In the genomic region with DNA sequence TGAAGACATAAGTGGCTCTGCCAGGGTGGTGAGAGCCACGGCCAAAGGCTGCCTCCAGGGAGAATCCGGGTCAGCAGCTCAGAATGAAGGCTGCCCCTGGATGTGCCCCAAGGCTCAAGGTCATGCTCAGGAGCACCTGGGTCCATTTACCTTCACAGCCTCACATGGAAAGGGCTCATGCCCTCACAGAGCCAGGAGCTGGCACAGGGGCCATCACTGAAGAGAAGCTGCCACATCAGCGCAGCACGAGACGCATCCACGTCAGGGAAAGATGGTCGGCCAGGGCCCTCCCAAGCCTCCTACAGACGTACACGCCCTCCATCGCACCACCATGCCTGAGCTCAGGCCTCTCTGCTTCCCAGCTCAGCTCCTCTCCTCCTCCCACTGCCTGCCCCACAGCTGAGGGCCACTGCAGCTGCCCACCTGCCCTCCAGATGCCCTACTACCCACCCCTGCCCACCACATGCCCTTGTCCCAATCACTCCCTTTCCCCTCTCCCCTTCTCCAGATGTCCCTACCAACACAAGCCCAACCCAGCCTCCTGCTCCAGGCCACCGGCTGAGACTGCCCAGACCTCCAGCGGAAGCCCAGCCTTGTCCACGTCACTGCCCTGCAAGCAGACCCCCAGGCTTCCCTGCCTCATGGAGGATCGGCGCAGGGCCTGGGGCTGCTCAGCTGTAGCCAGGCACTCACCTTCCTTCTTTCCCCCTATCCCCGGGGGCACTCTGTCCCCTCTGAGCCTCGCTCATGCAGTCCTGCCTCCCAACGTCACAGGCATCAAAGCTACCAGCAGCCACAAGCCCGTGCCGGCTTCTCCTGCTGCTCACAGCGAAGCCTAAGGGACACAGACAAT, we compare ENCODE assay signal across 21 cellular contexts.
"Had no signal": no experiment of that assay in that cellular context is flagged by ENCODE, and none has a peak within 500 bp of the region (broad histone marks: within the 10 kb centered on the region; RNA-seq: fewer than 3 reads in every experiment).

No MANE protein-coding gene starts in this region.

- H3K9me3 Mint-ChIP-seq: nephron progenitor cell had no signal

- H3K4me2 ChIP-seq: hepatocyte had no signal

- H3K27ac ChIP-seq: colonic mucosa, hepatocyte, left ventricle myocardium inferior, neutrophil, ovary, suprapubic skin, tibial artery had no signal

- H3K27me3 ChIP-seq: colonic mucosa, hepatocyte, ovary had no signal

- H3K27ac Mint-ChIP-seq: naive B cell, nephron progenitor cell, progenitor cell of endocrine pancreas had no signal

- ATAC-seq: left cardiac atrium; right cardiac atrium; stimulated activated naive CD8-positive, alpha-beta T cell treated with anti-CD3 and anti-CD28 coated beads, Interleukin-15, Interleukin-2, amounts not matched to agents 100 U/mL and 50 U/mL, for 24 hours had no signal

- H2AFZ ChIP-seq: hepatocyte had no signal

- H3K9me3 ChIP-seq: colonic mucosa, left ventricle myocardium inferior, neutrophil, ovary, suprapubic skin, tibial artery had no signal

- DNase-seq: colonic mucosa; effector CD4-positive, alpha-beta T cell; foreskin melanocyte; head of caudate nucleus; kidney; left cardiac atrium; left ventricle myocardium inferior; mesendoderm; naive B cell; nephron progenitor cell; ovary; right cardiac atrium; small intestine; stimulated activated CD4-positive, alpha-beta T cell treated with anti-CD3 and anti-CD28 coated beads, Interleukin-2, amount 100 ng/mL, for 48 hours; stimulated activated naive CD8-positive, alpha-beta T cell treated with anti-CD3 and anti-CD28 coated beads, Interleukin-15, Interleukin-2, amounts not matched to agents 100 U/mL and 50 U/mL, for 24 hours; tibial artery had no signal

- H3K36me3 ChIP-seq: colonic mucosa, left ventricle myocardium inferior, neutrophil, ovary, suprapubic skin had no signal

- H3K4me3 ChIP-seq: colonic mucosa, hepatocyte, left ventricle myocardium inferior, lung, ovary, suprapubic skin, tibial artery had no signal

- H3K4me1 Mint-ChIP-seq: naive B cell had no signal

- H3K36me3 Mint-ChIP-seq: naive B cell had no signal

- H3K4me1 ChIP-seq: colonic mucosa, left ventricle myocardium inferior, suprapubic skin, tibial artery had no signal

- H3K27me3 Mint-ChIP-seq: progenitor cell of endocrine pancreas had no signal

- H3K4me3 Mint-ChIP-seq: nephron progenitor cell had no signal
